12 cellular contexts compared by ENCODE assay signal in the genomic region with DNA sequence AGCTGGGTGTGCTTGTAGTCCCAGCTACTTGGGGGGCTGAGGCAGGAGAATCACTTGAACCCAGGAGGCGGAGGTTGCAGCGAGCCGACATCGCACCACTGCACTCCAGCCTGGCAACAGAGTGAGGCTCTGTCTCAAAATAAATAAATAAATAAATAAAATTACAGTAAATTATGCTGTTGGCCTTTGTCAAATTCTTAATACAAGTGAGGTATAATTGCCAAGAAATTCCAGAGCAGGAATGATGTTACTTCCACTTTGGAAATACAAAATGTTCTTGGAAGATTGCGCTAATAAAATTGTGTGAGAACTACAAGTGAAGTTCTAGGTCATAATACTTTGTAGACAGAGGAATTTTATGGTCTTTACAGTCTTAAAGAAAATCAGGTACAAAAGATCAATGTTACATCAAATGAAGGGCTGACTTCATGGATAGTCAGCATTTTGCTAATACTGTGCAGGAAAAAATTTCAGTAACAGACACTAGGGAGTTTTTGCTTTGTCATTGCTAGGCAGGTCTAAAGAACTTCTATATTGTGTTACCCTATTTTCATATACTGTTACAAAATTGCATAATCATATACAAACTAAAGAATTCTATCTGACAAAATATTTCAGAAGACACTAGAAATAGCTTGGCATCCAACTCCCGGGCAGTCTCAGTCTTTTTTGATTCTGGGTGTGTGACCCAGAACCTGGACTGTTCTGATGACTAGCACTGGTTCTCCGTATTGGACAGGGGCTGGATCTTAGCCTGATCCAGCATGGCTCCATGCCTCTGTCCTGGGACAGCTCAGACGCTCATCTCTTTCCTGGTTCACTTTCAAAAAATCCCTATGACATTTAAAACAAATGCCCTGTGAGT.
A peak's percentile ranks its signal among the peaks of the same experiment; 100 is the strongest.
DNase-seq lines count a peak whose midpoint lies in the region; ATAC-seq, FAIRE-seq and TF ChIP-seq lines count a peak whose summit lies in the region.
"Had no signal": no experiment of that assay in that cellular context is flagged by ENCODE, and none has a peak within 500 bp of the region (broad histone marks: within the 10 kb centered on the region; RNA-seq: fewer than 3 reads in every experiment).

No MANE protein-coding gene starts in this region.

- H3K36me3 Mint-ChIP-seq in HFFc6 (ENCODE audit: low read depth) (peaks cover 18% of the 10 kb centered on the region), naive B cell (peaks cover 0 to 4% of the 10 kb centered on the region in 2 donors)
- H3K36me3 Mint-ChIP-seq in activated CD8-positive, alpha-beta memory T cell treated with anti-CD3 and anti-CD28 coated beads, Interleukin-2, amount 10 ng/mL, durations not matched to agents 7 days and 5 days = peaks cover 11% of the 10 kb centered on the region

- H3K27me3 Mint-ChIP-seq in HFFc6 (ENCODE audit: insufficient read depth) (no peaks in the 10 kb centered on the region), naive B cell (no peaks in the 10 kb centered on the region)
- H3K27me3 Mint-ChIP-seq in activated CD8-positive, alpha-beta memory T cell treated with anti-CD3 and anti-CD28 coated beads, Interleukin-2, amount 10 ng/mL, durations not matched to agents 7 days and 5 days = no peaks in the 10 kb centered on the region
- H3K27me3 Mint-ChIP-seq: effector memory CD8-positive, alpha-beta T cell had no signal

- peaks cover 78% of the 10 kb centered on the region for H3K4me1 Mint-ChIP-seq in HFFc6 (ENCODE audit: low read depth)
- H3K4me1 Mint-ChIP-seq in naive B cell = peaks cover 59 to 80% (median 64%) of the 10 kb centered on the region in 3 donors
- peaks cover 66% of the 10 kb centered on the region for H3K4me1 Mint-ChIP-seq in activated CD8-positive, alpha-beta memory T cell treated with anti-CD3 and anti-CD28 coated beads, Interleukin-2, amount 10 ng/mL, durations not matched to agents 7 days and 5 days

- H3K4me3 ChIP-seq in A549 (no peak overlapping the region), bronchial epithelial cell (ENCODE audit: low read depth, low read length) (no peak overlapping the region)

- no peak for TF ChIP-seq POLR2A in A549 (IDR thresholded peaks at IDR 0.05; ENCODE audit: low read length)

- no peaks in the 10 kb centered on the region for H3K36me3 ChIP-seq in bronchial epithelial cell (ENCODE audit: control insufficient read depth, insufficient read depth, low read length)

- peak overlapping the region; percentile 80 for H3K27ac Mint-ChIP-seq in HFFc6
- H3K27ac Mint-ChIP-seq in naive B cell = peak overlapping the region; percentile 24 to 98 (median 86)
- no peak overlapping the region for H3K27ac Mint-ChIP-seq in activated CD8-positive, alpha-beta memory T cell treated with anti-CD3 and anti-CD28 coated beads, Interleukin-2, amount 10 ng/mL, durations not matched to agents 7 days and 5 days

- H3K9me3 ChIP-seq in A549 = no peaks in the 10 kb centered on the region

- 89% methylated on average over 8 of the region's 8 CpGs for WGBS in A549 (ENCODE audit: missing lambda C conversion rate)

- H3K4me2 ChIP-seq in A549 = no peak overlapping the region; the same call in 2 of the 3 replicates

- H3K9me3 Mint-ChIP-seq in HFFc6 (no peaks in the 10 kb centered on the region), naive B cell (peaks cover 0 to 6% (median 0%) of the 10 kb centered on the region in 7 donors)
- H3K9me3 Mint-ChIP-seq in activated CD8-positive, alpha-beta memory T cell treated with anti-CD3 and anti-CD28 coated beads, Interleukin-2, amount 10 ng/mL, durations not matched to agents 7 days and 5 days (ENCODE audit: low read depth) = no peaks in the 10 kb centered on the region

- CTCF ChIA-PET in A549 (lab: Yijun Ruan, JAX) = interaction anchor here (0.6 to 2.0 kb wide), 4 partner anchors 12 to 1306 kb away, joined by 3 to 7 read pairs (median 4); no protein-coding TSS in a partner anchor
- CTCF ChIA-PET in activated CD8-positive, alpha-beta memory T cell treated with anti-CD3 and anti-CD28 coated beads, Interleukin-2, amount 10 ng/mL, durations not matched to agents 7 days and 5 days (lab: Charles Lee) = interaction anchor here (1.0 to 2.9 kb wide), 4 partner anchors 13 to 169 kb away, joined by 3 to 28 read pairs (median 4); no protein-coding TSS in a partner anchor

- H3K27ac ChIP-seq in A549 = peak overlapping the region; percentile 17 to 60; a peak in 2 of 6 replicates
- H3K27ac ChIP-seq: RWPE1 had no signal

- peaks cover 21% of the 10 kb centered on the region; the same call in 2 of the 3 replicates for H3K4me1 ChIP-seq in A549

- no peak for DNase-seq in A549 (ENCODE audit: low read depth in 1 of 2, low spot score in 1 of 2)
- no peak for DNase-seq in HFFc6
- no peak for DNase-seq in bronchial epithelial cell (ENCODE audit: low read depth)
- DNase-seq in naive B cell = no peak
- no peak for DNase-seq in stimulated activated CD4-positive, alpha-beta T cell treated with anti-CD3 and anti-CD28 coated beads, Interleukin-4, amount 100 ng/mL, for 1 hour
- DNase-seq in NCI-H774 (lab: John Stamatoyannopoulos, UW) = no peak
- no peak for DNase-seq in activated CD8-positive, alpha-beta memory T cell treated with anti-CD3 and anti-CD28 coated beads, Interleukin-2, amount 10 ng/mL, durations not matched to agents 7 days and 5 days
- DNase-seq: effector memory CD8-positive, alpha-beta T cell; NCI-H1105; NCI-H510A had no signal

- POLR2A ChIA-PET in A549 (lab: Yijun Ruan, JAX) = no interaction called here

- TF ChIP-seq EP300 in A549 (IDR thresholded peaks at IDR 0.05) = no peak

- 0 out of 6 replicates have a peak, but pooled peaks of 1 of the 2 experiments have one; percentile 30 for ATAC-seq in A549
- ATAC-seq in naive B cell (ENCODE audit: low read depth in 2 of 2) = no peak
- ATAC-seq in GM18502 (IDR thresholded peaks at IDR 0.05; ENCODE audit: poor library complexity, unreplicated experiment) = no peak
- no peak for ATAC-seq in activated CD8-positive, alpha-beta memory T cell treated with anti-CD3 and anti-CD28 coated beads, Interleukin-2, amount 10 ng/mL, durations not matched to agents 7 days and 5 days
- ATAC-seq: effector memory CD8-positive, alpha-beta T cell had no signal

- TF ChIP-seq CTCF in A549 (IDR thresholded peaks at IDR 0.05) (no peak), HFFc6 (IDR thresholded peaks at IDR 0.05) (no peak), bronchial epithelial cell (IDR thresholded peaks at IDR 0.05; ENCODE audit: insufficient read depth, low read length, severe bottlenecking) (no peak)

- FAIRE-seq in A549 (lab: Jason Lieb, UNC) = no peak
- FAIRE-seq in bronchial epithelial cell (lab: Jason Lieb, UNC) = peak; percentile 23

- H3K27me3 ChIP-seq in bronchial epithelial cell (ENCODE audit: control insufficient read depth, insufficient read depth, low read length) = no peaks in the 10 kb centered on the region

- TF ChIP-seq RAD21 in A549 (conservative IDR thresholded peaks at IDR 0.05 in 1 of 2, IDR thresholded peaks at IDR 0.05 in 1 of 2) = no peak

- H3K4me3 Mint-ChIP-seq in HFFc6 (no peak overlapping the region), naive B cell (peak overlapping the region in 2 of 8 donors; percentile 29 to 76)
- H3K4me3 Mint-ChIP-seq in activated CD8-positive, alpha-beta memory T cell treated with anti-CD3 and anti-CD28 coated beads, Interleukin-2, amount 10 ng/mL, durations not matched to agents 7 days and 5 days = no peak overlapping the region
- H3K4me3 Mint-ChIP-seq: effector memory CD8-positive, alpha-beta T cell had no signal

TF ChIP-seq in A549, 52 proteins besides CTCF, POLR2A, EP300 and RAD21:
- no peak for TF ChIP-seq CHD2 (IDR thresholded peaks at IDR 0.05; ENCODE audit: low read length, partially characterized antibody)
- TF ChIP-seq NFE2L2 (conservative IDR thresholded peaks at IDR 0.05; ENCODE audit: low read length) = 0 out of 2 replicates have a peak, but pooled peaks have one; percentile 23
- no peak for TF ChIP-seq POLR2AphosphoS2 (conservative IDR thresholded peaks at IDR 0.05; ENCODE audit: low read length)
- no peak for TF ChIP-seq EHF (CRISPR knock-in tag; IDR thresholded peaks at IDR 0.05)
- TF ChIP-seq, protein P1, sequence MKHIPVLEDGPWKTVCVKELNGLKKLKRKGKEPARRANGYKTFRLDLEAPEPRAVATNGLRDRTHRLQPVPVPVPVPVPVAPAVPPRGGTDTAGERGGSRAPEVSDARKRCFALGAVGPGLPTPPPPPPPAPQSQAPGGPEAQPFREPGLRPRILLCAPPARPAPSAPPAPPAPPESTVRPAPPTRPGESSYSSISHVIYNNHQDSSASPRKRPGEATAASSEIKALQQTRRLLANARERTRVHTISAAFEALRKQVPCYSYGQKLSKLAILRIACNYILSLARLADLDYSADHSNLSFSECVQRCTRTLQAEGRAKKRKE (CRISPR knock-in tag; IDR thresholded peaks at IDR 0.05; ENCODE audit: low read depth) = no peak
- TF ChIP-seq SMC3 (IDR thresholded peaks at IDR 0.05) = no peak
- TF ChIP-seq RCOR1 (IDR thresholded peaks at IDR 0.05; ENCODE audit: low read depth, low read length) = no peak
- peak; percentile 28 for TF ChIP-seq MAFK (IDR thresholded peaks at IDR 0.05; ENCODE audit: partially characterized antibody)
- no peak for TF ChIP-seq HEYL (CRISPR knock-in tag; IDR thresholded peaks at IDR 0.05)
- TF ChIP-seq, protein P2, sequence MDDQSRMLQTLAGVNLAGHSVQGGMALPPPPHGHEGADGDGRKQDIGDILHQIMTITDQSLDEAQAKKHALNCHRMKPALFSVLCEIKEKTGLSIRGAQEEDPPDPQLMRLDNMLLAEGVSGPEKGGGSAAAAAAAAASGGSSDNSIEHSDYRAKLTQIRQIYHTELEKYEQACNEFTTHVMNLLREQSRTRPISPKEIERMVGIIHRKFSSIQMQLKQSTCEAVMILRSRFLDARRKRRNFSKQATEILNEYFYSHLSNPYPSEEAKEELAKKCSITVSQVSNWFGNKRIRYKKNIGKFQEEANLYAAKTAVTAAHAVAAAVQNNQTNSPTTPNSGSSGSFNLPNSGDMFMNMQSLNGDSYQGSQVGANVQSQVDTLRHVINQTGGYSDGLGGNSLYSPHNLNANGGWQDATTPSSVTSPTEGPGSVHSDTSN (IDR thresholded peaks at IDR 0.05) = no peak
- no peak for TF ChIP-seq EHMT2 (IDR thresholded peaks at IDR 0.05; ENCODE audit: low read depth)
